In the genomic region with DNA sequence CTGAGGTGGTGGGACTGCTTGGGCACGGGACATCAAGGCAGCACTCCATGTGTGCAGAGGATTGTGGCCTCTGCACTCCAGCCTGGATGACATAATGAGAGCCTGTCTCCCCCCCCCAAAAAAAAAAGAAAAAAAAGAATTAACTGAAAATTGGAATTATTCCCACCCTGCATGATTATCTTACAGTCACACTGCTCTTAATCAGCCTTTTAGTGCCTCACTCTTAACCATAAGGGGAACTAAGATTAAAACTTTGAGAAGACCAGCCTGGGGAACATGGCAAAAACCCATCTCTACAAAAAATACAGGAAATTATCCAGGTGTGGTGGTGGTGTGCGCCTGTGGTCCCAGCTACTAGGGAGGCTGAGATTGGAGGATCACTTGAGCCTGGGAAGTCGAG, we compare ENCODE assay signal across 21 cellular contexts.
"Had no signal": no experiment of that assay in that cellular context is flagged by ENCODE, and none has a peak within 500 bp of the region (broad histone marks: within the 10 kb centered on the region; RNA-seq: fewer than 3 reads in every experiment).

No MANE protein-coding gene starts in this region.

- H3K27me3 ChIP-seq: foreskin keratinocyte, spleen, tibial artery, upper lobe of left lung, uterus had no signal

- H3K27ac ChIP-seq: foreskin keratinocyte, psoas muscle, spleen, tibial artery, upper lobe of left lung, uterus had no signal

- H3K9me3 ChIP-seq: psoas muscle, spleen, tibial artery, upper lobe of left lung, uterus had no signal

- FAIRE-seq: islet of Langerhans had no signal

- H3K36me3 ChIP-seq: spleen, tibial artery, upper lobe of left lung, uterus had no signal

- ATAC-seq: effector memory CD8-positive, alpha-beta T cell; foreskin keratinocyte; naive thymus-derived CD4-positive, alpha-beta T cell; psoas muscle; sciatic nerve; stimulated activated memory B cell treated with anti-CD40 and anti-IgM and Interleukin-4, amounts not matched to agents 10 μg/mL and 1 μg/mL and 100 μg/mL, for 72 hours had no signal

- H3K4me3 ChIP-seq: psoas muscle, spleen, tibial artery, upper lobe of left lung, uterus had no signal

- DNase-seq: cortex of kidney; effector memory CD8-positive, alpha-beta T cell; foreskin keratinocyte; head of caudate nucleus; hippocampal formation; kidney glomerular epithelial cell; mesendoderm; naive thymus-derived CD4-positive, alpha-beta T cell; nephron progenitor cell; psoas muscle; retina; spleen; stimulated activated CD4-positive, alpha-beta T cell treated with anti-CD3 and anti-CD28 coated beads, Interleukin-15, amount 100 ng/mL, for 24 hours; stimulated activated CD4-positive, alpha-beta T cell treated with anti-CD3 and anti-CD28 coated beads, Interleukin-1b, Interleukin-23, amount 100 ng/mL, for 48 hours; stimulated activated CD4-positive, alpha-beta T cell treated with anti-CD3 and anti-CD28 coated beads, Interleukin-4, amount 100 ng/mL, for 24 hours; tibial artery; upper lobe of left lung; uterus had no signal

- H3K4me1 ChIP-seq: foreskin keratinocyte, psoas muscle, spleen, tibial artery, upper lobe of left lung, uterus had no signal
